29 cellular contexts compared by ENCODE assay signal in genomic region chr16:4205971-4206370, GRCh38. TPM values are rescaled to one million over a fixed set of nuclear protein-coding genes. Genes with fewer than 3 reads are reported as not detected.
"Had no signal": no experiment of that assay in that cellular context is flagged by ENCODE, and none has a peak within 500 bp of the region (broad histone marks: within the 10 kb centered on the region; RNA-seq: fewer than 3 reads in every experiment).

No MANE protein-coding gene starts in this region.

- H3K27me3 ChIP-seq: adrenal gland, MG63, SJSA1 had no signal

- H3K9me3 ChIP-seq: adrenal gland, MG63, SJSA1 had no signal

- H3K27ac ChIP-seq: adrenal gland, KMS-11, SJSA1 had no signal

- H3K4me3 ChIP-seq: adrenal gland, MG63, SJSA1 had no signal

- H3K36me3 ChIP-seq: adrenal gland, MG63, SJSA1 had no signal

- DNase-seq: activated CD4-positive, alpha-beta T cell treated with anti-CD3 and anti-CD28 coated beads for 48 hours; activated CD4-positive, alpha-beta T cell treated with anti-CD3 and anti-CD28 coated beads, Interleukin-2, amount 50 U/mL, for 4 hours; activated CD4-positive, CD25-positive, alpha-beta regulatory T cell treated with anti-CD3 and anti-CD28 coated beads, Interleukin-2, amount 50 U/mL, for 72 hours; activated CD8-positive, alpha-beta memory T cell treated with anti-CD3 and anti-CD28 coated beads, Interleukin-2, amount 50 U/mL, for 48 hours; activated CD8-positive, alpha-beta T cell treated with anti-CD3 and anti-CD28 coated beads, Interleukin-2, amount 10 ng/mL, durations not matched to agents 7 days and 5 days; activated naive CD4-positive, alpha-beta T cell treated with anti-CD3 and anti-CD28 coated beads, Interleukin-2, amount 50 U/mL, for 16 hours; activated naive CD8-positive, alpha-beta T cell treated with anti-CD3 and anti-CD28 coated beads, Interleukin-2, amount 10 ng/mL, durations not matched to agents 7 days and 5 days; activated T-cell treated with anti-CD3 and anti-CD28 coated beads, Interleukin-2, amount 50 U/mL, for 1 hour; adrenal gland; anterior cingulate cortex; caudate nucleus; MG63; MV-4-11; NCI-H1092 treated with DMSO at 0.1 percent for 48 hours; NCI-H1417 treated with DMSO at 0.1 percent for 48 hours; NCI-H1694 treated with DMSO at 0.1 percent for 48 hours; NCI-H2029 treated with DMSO at 0.1 percent for 48 hours; NCI-H345; NCI-H510A; NCI-H526 treated with DMSO at 0.1 percent for 48 hours; NCI-H82; OCI-M1; RPMI8226; SHP77 had no signal

- ATAC-seq: activated CD8-positive, alpha-beta T cell treated with anti-CD3 and anti-CD28 coated beads, Interleukin-2, amount 10 ng/mL, durations not matched to agents 7 days and 5 days; Panc1; SK-N-SH treated with all-trans-retinoic acid at 6 μM for 48 hours; WTC11 had no signal

RNA-seq across cellular contexts. Expression of gene SRL, which starts 35.9 kb away (rescaled TPM):
- total RNA-seq: activated CD8-positive, alpha-beta T cell treated with anti-CD3 and anti-CD28 coated beads, Interleukin-2, amount 10 ng/mL, durations not matched to agents 7 days and 5 days; activated naive CD8-positive, alpha-beta T cell treated with anti-CD3 and anti-CD28 coated beads, Interleukin-2, amount 10 ng/mL, durations not matched to agents 7 days and 5 days had no signal
